Comparison of ENCODE assay signal across 7 cellular contexts in genomic region chr17:45135978-45136791, GRCh38. TPM values are rescaled to one million over a fixed set of nuclear protein-coding genes. Genes with fewer than 3 reads are reported as not detected.
DNase-seq lines count a peak whose midpoint lies in the region; ATAC-seq lines count a peak whose summit lies in the region.

No MANE protein-coding gene starts in this region.

- H3K36me3 ChIP-seq in HUES48 (ENCODE audit: control insufficient read depth, insufficient read depth, low read length) (0 out of 2 replicates have a peak, but pooled peaks cover 3% of the 10 kb centered on the region), iPS-18a (ENCODE audit: control insufficient read depth, low read depth, low read length) (no peaks in the 10 kb centered on the region)

- H3K36me3 Mint-ChIP-seq in activated naive CD4-positive, alpha-beta T cell treated with anti-CD3 and anti-CD28 coated beads, Interleukin-2, amount 50 U/mL, for 72 hours: no peaks in the 10 kb centered on the region

- peaks cover 5% of the 10 kb centered on the region; the same call in 1 of the 2 replicates for H3K4me1 ChIP-seq in HUES48 (ENCODE audit: control insufficient read depth, insufficient read depth, low read length)
- peaks cover 5% of the 10 kb centered on the region for H3K4me1 ChIP-seq in iPS-18a (ENCODE audit: control insufficient read depth, low read depth, low read length)

- peak overlapping the region; percentile 96 to 97 for H3K4me3 Mint-ChIP-seq in stimulated activated naive CD8-positive, alpha-beta T cell treated with anti-CD3 and anti-CD28 coated beads, Interleukin-15, amount 100 ng/mL, for 72 hours

- H3K27me3 ChIP-seq in HUES48 (ENCODE audit: control insufficient read depth, insufficient read depth, low read length) (no peaks in the 10 kb centered on the region; the same call in 1 of the 2 replicates), iPS-18a (ENCODE audit: control insufficient read depth, insufficient read depth, low read length) (peaks cover 6% of the 10 kb centered on the region)

- H3K9me3 ChIP-seq in HUES48 (ENCODE audit: control insufficient read depth, insufficient read depth, low read length) (no peaks in the 10 kb centered on the region), iPS-18a (ENCODE audit: control insufficient read depth, low read depth, low read length) (no peaks in the 10 kb centered on the region)

- DNase-seq in activated naive CD4-positive, alpha-beta T cell treated with anti-CD3 and anti-CD28 coated beads, Interleukin-2, amount 50 U/mL, for 72 hours (ENCODE audit: low spot score in 2 of 2): no peak
- DNase-seq in stimulated activated naive CD8-positive, alpha-beta T cell treated with anti-CD3 and anti-CD28 coated beads, Interleukin-15, amount 100 ng/mL, for 72 hours: no peak
- DNase-seq in NCI-H2196 (lab: John Stamatoyannopoulos, UW; ENCODE audit: unreplicated experiment): no peak
- DNase-seq in AG20443 (ENCODE audit: low spot score): no peak
- no peak for DNase-seq in OCI-M1 (lab: John Stamatoyannopoulos, UW)

- H3K27ac ChIP-seq in HUES48 (ENCODE audit: low read depth, low read length) (no peak overlapping the region), iPS-18a (ENCODE audit: low read length) (no peak overlapping the region)

- peak overlapping the region; percentile 84 to 85 for H3K27ac Mint-ChIP-seq in activated naive CD4-positive, alpha-beta T cell treated with anti-CD3 and anti-CD28 coated beads, Interleukin-2, amount 50 U/mL, for 72 hours
- peak overlapping the region; percentile 83 to 95 for H3K27ac Mint-ChIP-seq in stimulated activated naive CD8-positive, alpha-beta T cell treated with anti-CD3 and anti-CD28 coated beads, Interleukin-15, amount 100 ng/mL, for 72 hours

- ATAC-seq in activated naive CD4-positive, alpha-beta T cell treated with anti-CD3 and anti-CD28 coated beads, Interleukin-2, amount 50 U/mL, for 72 hours: no peak
- no peak for ATAC-seq in stimulated activated naive CD8-positive, alpha-beta T cell treated with anti-CD3 and anti-CD28 coated beads, Interleukin-15, amount 100 ng/mL, for 72 hours

- peaks cover 6% of the 10 kb centered on the region for H3K27me3 Mint-ChIP-seq in stimulated activated naive CD8-positive, alpha-beta T cell treated with anti-CD3 and anti-CD28 coated beads, Interleukin-15, amount 100 ng/mL, for 72 hours

- no peaks in the 10 kb centered on the region for H3K9me3 Mint-ChIP-seq in activated naive CD4-positive, alpha-beta T cell treated with anti-CD3 and anti-CD28 coated beads, Interleukin-2, amount 50 U/mL, for 72 hours
- no peaks in the 10 kb centered on the region for H3K9me3 Mint-ChIP-seq in stimulated activated naive CD8-positive, alpha-beta T cell treated with anti-CD3 and anti-CD28 coated beads, Interleukin-15, amount 100 ng/mL, for 72 hours

- H3K9ac ChIP-seq in HUES48 (ENCODE audit: low read depth, low read length): no peak overlapping the region
- peak overlapping the region; percentile 11 for H3K9ac ChIP-seq in iPS-18a (ENCODE audit: low read length)

- H3K4me1 Mint-ChIP-seq in stimulated activated naive CD8-positive, alpha-beta T cell treated with anti-CD3 and anti-CD28 coated beads, Interleukin-15, amount 100 ng/mL, for 72 hours: peaks cover 31% of the 10 kb centered on the region

- peak overlapping the region; percentile 58 for H3K4me3 ChIP-seq in HUES48 (ENCODE audit: low read depth, low read length)
- peak overlapping the region; percentile 71 for H3K4me3 ChIP-seq in iPS-18a (ENCODE audit: low read length)

RNA-seq across cellular contexts. Expression of gene ACBD4, which starts 0.7 kb away (rescaled TPM):
- 10 to 100 TPM; 12.9 to 18.9 TPM for total RNA-seq in activated naive CD4-positive, alpha-beta T cell treated with anti-CD3 and anti-CD28 coated beads, Interleukin-2, amount 50 U/mL, for 72 hours

RNA-seq across cellular contexts. Expression of gene PLCD3, which starts 3.9 kb away (rescaled TPM):
- 1 to 10 TPM; 3.9 to 7.7 TPM for total RNA-seq in activated naive CD4-positive, alpha-beta T cell treated with anti-CD3 and anti-CD28 coated beads, Interleukin-2, amount 50 U/mL, for 72 hours

RNA-seq across cellular contexts. Expression of gene HEXIM1, which starts 12.1 kb away (rescaled TPM):
- total RNA-seq in activated naive CD4-positive, alpha-beta T cell treated with anti-CD3 and anti-CD28 coated beads, Interleukin-2, amount 50 U/mL, for 72 hours: 10 to 100 TPM; 50.9 to 93.3 TPM

RNA-seq across cellular contexts. Expression of gene HEXIM2, which starts 25.5 kb away (rescaled TPM):
- total RNA-seq in activated naive CD4-positive, alpha-beta T cell treated with anti-CD3 and anti-CD28 coated beads, Interleukin-2, amount 50 U/mL, for 72 hours: 1 to 10 TPM; 6.0 to 6.3 TPM
